1 cellular context compared by ENCODE assay signal in the genomic region with DNA sequence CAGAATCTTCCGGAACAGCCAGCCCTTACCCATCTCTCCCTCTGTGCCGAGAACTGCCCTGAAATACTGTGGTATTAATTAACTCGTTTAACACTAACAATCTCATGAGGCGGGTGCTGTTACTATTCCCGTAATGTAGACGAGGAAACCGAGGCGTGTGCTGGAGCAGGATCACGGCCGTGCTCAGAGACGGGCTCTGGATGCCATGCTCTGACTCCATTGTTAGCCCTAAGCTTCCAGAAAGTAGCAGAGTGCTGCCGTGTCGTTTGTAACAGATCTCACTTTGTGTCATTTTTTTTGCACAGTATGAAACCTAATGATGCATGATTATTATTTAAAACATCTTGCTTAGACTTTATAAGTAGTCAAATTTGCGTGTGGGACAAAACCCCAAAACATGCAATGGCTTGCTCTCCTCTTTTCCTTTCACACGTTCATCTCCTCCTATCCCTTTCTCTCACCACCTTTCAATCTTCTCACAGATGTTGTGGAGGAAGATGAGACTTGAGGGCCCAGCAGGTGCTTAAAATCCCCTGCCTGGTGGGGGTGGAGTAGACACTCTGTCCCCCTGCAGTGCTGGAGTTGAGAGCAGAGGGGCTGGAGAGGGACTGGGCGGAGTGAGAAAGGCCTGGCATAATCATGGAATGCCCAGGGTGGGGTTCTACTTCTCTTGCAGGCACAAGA.
TF ChIP-seq lines count a peak whose summit lies in the region.

No MANE protein-coding gene starts in this region.

TF ChIP-seq in K562, 482 proteins besides CTCF, POLR2A, EP300 and RAD21 (continued from another document and continues in another):
- TF ChIP-seq, protein P1, sequence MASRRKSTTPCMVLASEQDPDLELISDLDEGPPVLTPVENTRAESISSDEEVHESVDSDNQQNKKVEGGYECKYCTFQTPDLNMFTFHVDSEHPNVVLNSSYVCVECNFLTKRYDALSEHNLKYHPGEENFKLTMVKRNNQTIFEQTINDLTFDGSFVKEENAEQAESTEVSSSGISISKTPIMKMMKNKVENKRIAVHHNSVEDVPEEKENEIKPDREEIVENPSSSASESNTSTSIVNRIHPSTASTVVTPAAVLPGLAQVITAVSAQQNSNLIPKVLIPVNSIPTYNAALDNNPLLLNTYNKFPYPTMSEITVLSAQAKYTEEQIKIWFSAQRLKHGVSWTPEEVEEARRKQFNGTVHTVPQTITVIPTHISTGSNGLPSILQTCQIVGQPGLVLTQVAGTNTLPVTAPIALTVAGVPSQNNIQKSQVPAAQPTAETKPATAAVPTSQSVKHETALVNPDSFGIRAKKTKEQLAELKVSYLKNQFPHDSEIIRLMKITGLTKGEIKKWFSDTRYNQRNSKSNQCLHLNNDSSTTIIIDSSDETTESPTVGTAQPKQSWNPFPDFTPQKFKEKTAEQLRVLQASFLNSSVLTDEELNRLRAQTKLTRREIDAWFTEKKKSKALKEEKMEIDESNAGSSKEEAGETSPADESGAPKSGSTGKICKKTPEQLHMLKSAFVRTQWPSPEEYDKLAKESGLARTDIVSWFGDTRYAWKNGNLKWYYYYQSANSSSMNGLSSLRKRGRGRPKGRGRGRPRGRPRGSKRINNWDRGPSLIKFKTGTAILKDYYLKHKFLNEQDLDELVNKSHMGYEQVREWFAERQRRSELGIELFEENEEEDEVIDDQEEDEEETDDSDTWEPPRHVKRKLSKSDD (conservative IDR thresholded peaks at IDR 0.05; ENCODE audit: low read length) = no peak
- TF ChIP-seq, protein P2, sequence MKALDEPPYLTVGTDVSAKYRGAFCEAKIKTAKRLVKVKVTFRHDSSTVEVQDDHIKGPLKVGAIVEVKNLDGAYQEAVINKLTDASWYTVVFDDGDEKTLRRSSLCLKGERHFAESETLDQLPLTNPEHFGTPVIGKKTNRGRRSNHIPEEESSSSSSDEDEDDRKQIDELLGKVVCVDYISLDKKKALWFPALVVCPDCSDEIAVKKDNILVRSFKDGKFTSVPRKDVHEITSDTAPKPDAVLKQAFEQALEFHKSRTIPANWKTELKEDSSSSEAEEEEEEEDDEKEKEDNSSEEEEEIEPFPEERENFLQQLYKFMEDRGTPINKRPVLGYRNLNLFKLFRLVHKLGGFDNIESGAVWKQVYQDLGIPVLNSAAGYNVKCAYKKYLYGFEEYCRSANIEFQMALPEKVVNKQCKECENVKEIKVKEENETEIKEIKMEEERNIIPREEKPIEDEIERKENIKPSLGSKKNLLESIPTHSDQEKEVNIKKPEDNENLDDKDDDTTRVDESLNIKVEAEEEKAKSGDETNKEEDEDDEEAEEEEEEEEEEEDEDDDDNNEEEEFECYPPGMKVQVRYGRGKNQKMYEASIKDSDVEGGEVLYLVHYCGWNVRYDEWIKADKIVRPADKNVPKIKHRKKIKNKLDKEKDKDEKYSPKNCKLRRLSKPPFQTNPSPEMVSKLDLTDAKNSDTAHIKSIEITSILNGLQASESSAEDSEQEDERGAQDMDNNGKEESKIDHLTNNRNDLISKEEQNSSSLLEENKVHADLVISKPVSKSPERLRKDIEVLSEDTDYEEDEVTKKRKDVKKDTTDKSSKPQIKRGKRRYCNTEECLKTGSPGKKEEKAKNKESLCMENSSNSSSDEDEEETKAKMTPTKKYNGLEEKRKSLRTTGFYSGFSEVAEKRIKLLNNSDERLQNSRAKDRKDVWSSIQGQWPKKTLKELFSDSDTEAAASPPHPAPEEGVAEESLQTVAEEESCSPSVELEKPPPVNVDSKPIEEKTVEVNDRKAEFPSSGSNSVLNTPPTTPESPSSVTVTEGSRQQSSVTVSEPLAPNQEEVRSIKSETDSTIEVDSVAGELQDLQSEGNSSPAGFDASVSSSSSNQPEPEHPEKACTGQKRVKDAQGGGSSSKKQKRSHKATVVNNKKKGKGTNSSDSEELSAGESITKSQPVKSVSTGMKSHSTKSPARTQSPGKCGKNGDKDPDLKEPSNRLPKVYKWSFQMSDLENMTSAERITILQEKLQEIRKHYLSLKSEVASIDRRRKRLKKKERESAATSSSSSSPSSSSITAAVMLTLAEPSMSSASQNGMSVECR (CRISPR knock-in tag; IDR thresholded peaks at IDR 0.05) = peak; percentile 23; the same call in 1 of the 2 replicates
- TF ChIP-seq KHSRP (IDR thresholded peaks at IDR 0.05) = no peak
- TF ChIP-seq DMBX1 (CRISPR knock-in tag; IDR thresholded peaks at IDR 0.05; ENCODE audit: borderline replicate concordance) = no peak
- 0 out of 2 replicates have a peak, but pooled peaks have one; percentile 38 for TF ChIP-seq FOXP1 (CRISPR knock-in tag; IDR thresholded peaks at IDR 0.05)
- peak; percentile 64; the same call in 1 of the 2 replicates for TF ChIP-seq NFATC3 (IDR thresholded peaks at IDR 0.05)
- 0 out of 2 replicates have a peak, but pooled peaks have one; percentile 10 for TF ChIP-seq MAFK (IDR thresholded peaks at IDR 0.05; ENCODE audit: low read length)
- TF ChIP-seq RB1 (IDR thresholded peaks at IDR 0.05; ENCODE audit: low read depth) = no peak
- no peak for TF ChIP-seq CBX2 (IDR thresholded peaks at IDR 0.05; ENCODE audit: insufficient read depth, low read length, poor library complexity, severe bottlenecking)
- 0 out of 2 replicates have a peak, but pooled peaks have one; percentile 47 for TF ChIP-seq FOXA1 (IDR thresholded peaks at IDR 0.05; ENCODE audit: borderline replicate concordance)
- peak; percentile 60; the same call in 1 of the 2 replicates for TF ChIP-seq KAT7 (CRISPR knock-in tag; IDR thresholded peaks at IDR 0.05; ENCODE audit: borderline replicate concordance)
- TF ChIP-seq HNRNPL (IDR thresholded peaks at IDR 0.05; ENCODE audit: low read depth, low read length) = no peak
- TF ChIP-seq NCOA6 (IDR thresholded peaks at IDR 0.05) = no peak
- TF ChIP-seq NFRKB (IDR thresholded peaks at IDR 0.05; ENCODE audit: low read depth) = peak; percentile 14; the same call in 1 of the 2 replicates
- TF ChIP-seq, protein P3, sequence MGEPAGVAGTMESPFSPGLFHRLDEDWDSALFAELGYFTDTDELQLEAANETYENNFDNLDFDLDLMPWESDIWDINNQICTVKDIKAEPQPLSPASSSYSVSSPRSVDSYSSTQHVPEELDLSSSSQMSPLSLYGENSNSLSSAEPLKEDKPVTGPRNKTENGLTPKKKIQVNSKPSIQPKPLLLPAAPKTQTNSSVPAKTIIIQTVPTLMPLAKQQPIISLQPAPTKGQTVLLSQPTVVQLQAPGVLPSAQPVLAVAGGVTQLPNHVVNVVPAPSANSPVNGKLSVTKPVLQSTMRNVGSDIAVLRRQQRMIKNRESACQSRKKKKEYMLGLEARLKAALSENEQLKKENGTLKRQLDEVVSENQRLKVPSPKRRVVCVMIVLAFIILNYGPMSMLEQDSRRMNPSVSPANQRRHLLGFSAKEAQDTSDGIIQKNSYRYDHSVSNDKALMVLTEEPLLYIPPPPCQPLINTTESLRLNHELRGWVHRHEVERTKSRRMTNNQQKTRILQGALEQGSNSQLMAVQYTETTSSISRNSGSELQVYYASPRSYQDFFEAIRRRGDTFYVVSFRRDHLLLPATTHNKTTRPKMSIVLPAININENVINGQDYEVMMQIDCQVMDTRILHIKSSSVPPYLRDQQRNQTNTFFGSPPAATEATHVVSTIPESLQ (CRISPR knock-in tag; IDR thresholded peaks at IDR 0.05) = no peak; the same call in 1 of the 2 replicates
- TF ChIP-seq NFIC (IDR thresholded peaks at IDR 0.05) = no peak
- peak; percentile 44; the same call in 1 of the 2 replicates for TF ChIP-seq RUNX1 (IDR thresholded peaks at IDR 0.05; ENCODE audit: low read depth)
- peak; percentile 41; the same call in 1 of the 2 replicates for TF ChIP-seq ZBTB7A (IDR thresholded peaks at IDR 0.05; ENCODE audit: borderline replicate concordance, control insufficient read depth, low read depth, low read length)
- TF ChIP-seq, protein P4, sequence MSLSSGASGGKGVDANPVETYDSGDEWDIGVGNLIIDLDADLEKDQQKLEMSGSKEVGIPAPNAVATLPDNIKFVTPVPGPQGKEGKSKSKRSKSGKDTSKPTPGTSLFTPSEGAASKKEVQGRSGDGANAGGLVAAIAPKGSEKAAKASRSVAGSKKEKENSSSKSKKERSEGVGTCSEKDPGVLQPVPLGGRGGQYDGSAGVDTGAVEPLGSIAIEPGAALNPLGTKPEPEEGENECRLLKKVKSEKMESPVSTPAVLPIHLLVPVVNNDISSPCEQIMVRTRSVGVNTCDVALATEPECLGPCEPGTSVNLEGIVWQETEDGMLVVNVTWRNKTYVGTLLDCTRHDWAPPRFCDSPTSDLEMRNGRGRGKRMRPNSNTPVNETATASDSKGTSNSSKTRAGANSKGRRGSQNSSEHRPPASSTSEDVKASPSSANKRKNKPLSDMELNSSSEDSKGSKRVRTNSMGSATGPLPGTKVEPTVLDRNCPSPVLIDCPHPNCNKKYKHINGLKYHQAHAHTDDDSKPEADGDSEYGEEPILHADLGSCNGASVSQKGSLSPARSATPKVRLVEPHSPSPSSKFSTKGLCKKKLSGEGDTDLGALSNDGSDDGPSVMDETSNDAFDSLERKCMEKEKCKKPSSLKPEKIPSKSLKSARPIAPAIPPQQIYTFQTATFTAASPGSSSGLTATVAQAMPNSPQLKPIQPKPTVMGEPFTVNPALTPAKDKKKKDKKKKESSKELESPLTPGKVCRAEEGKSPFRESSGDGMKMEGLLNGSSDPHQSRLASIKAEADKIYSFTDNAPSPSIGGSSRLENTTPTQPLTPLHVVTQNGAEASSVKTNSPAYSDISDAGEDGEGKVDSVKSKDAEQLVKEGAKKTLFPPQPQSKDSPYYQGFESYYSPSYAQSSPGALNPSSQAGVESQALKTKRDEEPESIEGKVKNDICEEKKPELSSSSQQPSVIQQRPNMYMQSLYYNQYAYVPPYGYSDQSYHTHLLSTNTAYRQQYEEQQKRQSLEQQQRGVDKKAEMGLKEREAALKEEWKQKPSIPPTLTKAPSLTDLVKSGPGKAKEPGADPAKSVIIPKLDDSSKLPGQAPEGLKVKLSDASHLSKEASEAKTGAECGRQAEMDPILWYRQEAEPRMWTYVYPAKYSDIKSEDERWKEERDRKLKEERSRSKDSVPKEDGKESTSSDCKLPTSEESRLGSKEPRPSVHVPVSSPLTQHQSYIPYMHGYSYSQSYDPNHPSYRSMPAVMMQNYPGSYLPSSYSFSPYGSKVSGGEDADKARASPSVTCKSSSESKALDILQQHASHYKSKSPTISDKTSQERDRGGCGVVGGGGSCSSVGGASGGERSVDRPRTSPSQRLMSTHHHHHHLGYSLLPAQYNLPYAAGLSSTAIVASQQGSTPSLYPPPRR (CRISPR knock-in tag; IDR thresholded peaks at IDR 0.05; ENCODE audit: borderline replicate concordance) = no peak
- no peak for TF ChIP-seq ZZZ3 (IDR thresholded peaks at IDR 0.05)
- peak; percentile 32; the same call in 1 of the 2 replicates for TF ChIP-seq NBN (IDR thresholded peaks at IDR 0.05; ENCODE audit: low read depth)
- no peak for TF ChIP-seq TCF3 (CRISPR knock-in tag; IDR thresholded peaks at IDR 0.05)
- TF ChIP-seq SREBF1 (IDR thresholded peaks at IDR 0.05; ENCODE audit: borderline replicate concordance, low read depth, low read length) = no peak
- TF ChIP-seq, protein P5, sequence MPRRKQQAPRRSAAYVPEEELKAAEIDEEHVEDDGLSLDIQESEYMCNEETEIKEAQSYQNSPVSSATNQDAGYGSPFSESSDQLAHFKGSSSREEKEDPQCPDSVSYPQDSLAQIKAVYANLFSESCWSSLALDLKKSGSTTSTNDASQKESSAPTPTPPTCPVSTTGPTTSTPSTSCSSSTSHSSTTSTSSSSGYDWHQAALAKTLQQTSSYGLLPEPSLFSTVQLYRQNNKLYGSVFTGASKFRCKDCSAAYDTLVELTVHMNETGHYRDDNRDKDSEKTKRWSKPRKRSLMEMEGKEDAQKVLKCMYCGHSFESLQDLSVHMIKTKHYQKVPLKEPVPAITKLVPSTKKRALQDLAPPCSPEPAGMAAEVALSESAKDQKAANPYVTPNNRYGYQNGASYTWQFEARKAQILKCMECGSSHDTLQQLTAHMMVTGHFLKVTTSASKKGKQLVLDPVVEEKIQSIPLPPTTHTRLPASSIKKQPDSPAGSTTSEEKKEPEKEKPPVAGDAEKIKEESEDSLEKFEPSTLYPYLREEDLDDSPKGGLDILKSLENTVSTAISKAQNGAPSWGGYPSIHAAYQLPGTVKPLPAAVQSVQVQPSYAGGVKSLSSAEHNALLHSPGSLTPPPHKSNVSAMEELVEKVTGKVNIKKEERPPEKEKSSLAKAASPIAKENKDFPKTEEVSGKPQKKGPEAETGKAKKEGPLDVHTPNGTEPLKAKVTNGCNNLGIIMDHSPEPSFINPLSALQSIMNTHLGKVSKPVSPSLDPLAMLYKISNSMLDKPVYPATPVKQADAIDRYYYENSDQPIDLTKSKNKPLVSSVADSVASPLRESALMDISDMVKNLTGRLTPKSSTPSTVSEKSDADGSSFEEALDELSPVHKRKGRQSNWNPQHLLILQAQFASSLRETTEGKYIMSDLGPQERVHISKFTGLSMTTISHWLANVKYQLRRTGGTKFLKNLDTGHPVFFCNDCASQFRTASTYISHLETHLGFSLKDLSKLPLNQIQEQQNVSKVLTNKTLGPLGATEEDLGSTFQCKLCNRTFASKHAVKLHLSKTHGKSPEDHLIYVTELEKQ (CRISPR knock-in tag; IDR thresholded peaks at IDR 0.05) = no peak
- TF ChIP-seq, protein P6, sequence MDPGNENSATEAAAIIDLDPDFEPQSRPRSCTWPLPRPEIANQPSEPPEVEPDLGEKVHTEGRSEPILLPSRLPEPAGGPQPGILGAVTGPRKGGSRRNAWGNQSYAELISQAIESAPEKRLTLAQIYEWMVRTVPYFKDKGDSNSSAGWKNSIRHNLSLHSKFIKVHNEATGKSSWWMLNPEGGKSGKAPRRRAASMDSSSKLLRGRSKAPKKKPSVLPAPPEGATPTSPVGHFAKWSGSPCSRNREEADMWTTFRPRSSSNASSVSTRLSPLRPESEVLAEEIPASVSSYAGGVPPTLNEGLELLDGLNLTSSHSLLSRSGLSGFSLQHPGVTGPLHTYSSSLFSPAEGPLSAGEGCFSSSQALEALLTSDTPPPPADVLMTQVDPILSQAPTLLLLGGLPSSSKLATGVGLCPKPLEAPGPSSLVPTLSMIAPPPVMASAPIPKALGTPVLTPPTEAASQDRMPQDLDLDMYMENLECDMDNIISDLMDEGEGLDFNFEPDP (CRISPR knock-in tag; IDR thresholded peaks at IDR 0.05) = peak; percentile 18; the same call in 1 of the 2 replicates
- no peak for TF ChIP-seq BRD4 (IDR thresholded peaks at IDR 0.05)
- no peak for TF ChIP-seq EP400 (IDR thresholded peaks at IDR 0.05)
- no peak for TF ChIP-seq HOXB6 (CRISPR knock-in tag; IDR thresholded peaks at IDR 0.05; ENCODE audit: borderline replicate concordance)
- TF ChIP-seq, protein P7, sequence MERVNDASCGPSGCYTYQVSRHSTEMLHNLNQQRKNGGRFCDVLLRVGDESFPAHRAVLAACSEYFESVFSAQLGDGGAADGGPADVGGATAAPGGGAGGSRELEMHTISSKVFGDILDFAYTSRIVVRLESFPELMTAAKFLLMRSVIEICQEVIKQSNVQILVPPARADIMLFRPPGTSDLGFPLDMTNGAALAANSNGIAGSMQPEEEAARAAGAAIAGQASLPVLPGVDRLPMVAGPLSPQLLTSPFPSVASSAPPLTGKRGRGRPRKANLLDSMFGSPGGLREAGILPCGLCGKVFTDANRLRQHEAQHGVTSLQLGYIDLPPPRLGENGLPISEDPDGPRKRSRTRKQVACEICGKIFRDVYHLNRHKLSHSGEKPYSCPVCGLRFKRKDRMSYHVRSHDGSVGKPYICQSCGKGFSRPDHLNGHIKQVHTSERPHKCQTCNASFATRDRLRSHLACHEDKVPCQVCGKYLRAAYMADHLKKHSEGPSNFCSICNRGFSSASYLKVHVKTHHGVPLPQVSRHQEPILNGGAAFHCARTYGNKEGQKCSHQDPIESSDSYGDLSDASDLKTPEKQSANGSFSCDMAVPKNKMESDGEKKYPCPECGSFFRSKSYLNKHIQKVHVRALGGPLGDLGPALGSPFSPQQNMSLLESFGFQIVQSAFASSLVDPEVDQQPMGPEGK (CRISPR knock-in tag; IDR thresholded peaks at IDR 0.05; ENCODE audit: borderline replicate concordance) = no peak
- no peak for TF ChIP-seq PML (IDR thresholded peaks at IDR 0.05; ENCODE audit: low read length)
- no peak for TF ChIP-seq HDAC2 (IDR thresholded peaks at IDR 0.05)
- no peak for TF ChIP-seq RNF2 (IDR thresholded peaks at IDR 0.05)
